Comparison of ENCODE assay signal across 19 cellular contexts in genomic region chr9:123310551-123311249, GRCh38. TPM values are rescaled to one million over a fixed set of nuclear protein-coding genes. Genes with fewer than 3 reads are reported as not detected.
"Had no signal": no experiment of that assay in that cellular context is flagged by ENCODE, and none has a peak within 500 bp of the region (broad histone marks: within the 10 kb centered on the region; RNA-seq: fewer than 3 reads in every experiment).

No MANE protein-coding gene starts in this region.

- ATAC-seq: heart right ventricle; left cardiac atrium; lower lobe of right lung; natural killer cell; right cardiac atrium; stimulated activated effector memory CD8-positive, alpha-beta T cell treated with anti-CD3 and anti-CD28 coated beads, Interleukin-12 subunit alpha, Interleukin-12 subunit beta, amount 100 ng/mL, for 72 hours had no signal

- H3K27ac ChIP-seq: esophagus muscularis mucosa, heart right ventricle, lower lobe of right lung, prostate gland had no signal

- DNase-seq: activated CD4-positive, alpha-beta T cell treated with anti-CD3 and anti-CD28 coated beads for 1 hour; activated CD8-positive, alpha-beta memory T cell treated with anti-CD3 and anti-CD28 coated beads for 24 hours; activated CD8-positive, alpha-beta memory T cell treated with anti-CD3 and anti-CD28 coated beads, Interleukin-2, amount 50 U/mL, for 48 hours; activated gamma-delta T cell; activated T-cell treated with anti-CD3 and anti-CD28 coated beads, Interleukin-2, amount 50 U/mL, for 48 hours; effector CD8-positive, alpha-beta T cell; heart right ventricle; left cardiac atrium; lower lobe of right lung; natural killer cell; occipital lobe; right cardiac atrium; stimulated activated CD4-positive, alpha-beta T cell treated with anti-CD3 and anti-CD28 coated beads, Interleukin-4, amount 100 ng/mL, for 1 hour had no signal

- H3K4me2 ChIP-seq: smooth muscle cell had no signal

- H3K4me1 ChIP-seq: esophagus muscularis mucosa, lower lobe of right lung, prostate gland had no signal

- H3K9me3 ChIP-seq: esophagus muscularis mucosa, heart right ventricle, lower lobe of right lung, prostate gland had no signal

- H3K27me3 ChIP-seq: esophagus muscularis mucosa, heart right ventricle had no signal

- H3K36me3 ChIP-seq: esophagus muscularis mucosa, heart right ventricle, lower lobe of right lung, prostate gland had no signal

- H3K4me3 ChIP-seq: esophagus muscularis mucosa, heart right ventricle, lower lobe of right lung, prostate gland, smooth muscle cell had no signal

RNA-seq across cellular contexts. Expression of gene CRB2, which starts 45.3 kb away (rescaled TPM):
- total RNA-seq: bronchial epithelial cell, endothelial cell of umbilical vein, lower lobe of right lung, natural killer cell had no signal
- polyA plus RNA-seq: endothelial cell of umbilical vein had no signal
